1 cellular context compared by ENCODE assay signal in the genomic region with DNA sequence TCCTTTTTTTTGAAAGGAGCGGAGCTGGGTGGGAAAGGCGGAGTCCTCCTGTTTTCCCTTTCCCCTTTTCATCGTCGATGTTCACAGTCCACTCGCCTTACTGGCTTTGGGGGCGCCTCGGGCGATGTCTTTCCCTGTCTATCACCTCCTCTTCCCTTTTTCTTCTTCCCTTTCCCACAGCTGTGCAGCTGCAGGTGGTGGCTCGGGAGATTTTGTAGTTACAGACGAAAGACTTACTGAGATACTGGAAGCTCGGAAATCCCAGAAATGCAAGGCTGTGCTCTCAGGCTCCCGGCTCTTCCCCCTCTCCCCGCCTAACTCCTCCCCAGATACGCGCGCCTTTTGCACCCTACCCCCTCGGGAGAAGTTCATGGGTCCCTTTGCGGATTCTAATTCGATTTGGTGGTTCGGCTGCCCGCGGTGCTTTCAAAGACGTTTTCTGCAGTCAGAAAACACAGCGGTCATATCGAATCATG.
TF ChIP-seq lines count a peak whose summit lies in the region.

No MANE protein-coding gene starts in this region.

TF ChIP-seq in HCT116, 20 proteins besides CTCF, POLR2A, EP300 and RAD21 (continued from another document):
- TF ChIP-seq, protein P1, sequence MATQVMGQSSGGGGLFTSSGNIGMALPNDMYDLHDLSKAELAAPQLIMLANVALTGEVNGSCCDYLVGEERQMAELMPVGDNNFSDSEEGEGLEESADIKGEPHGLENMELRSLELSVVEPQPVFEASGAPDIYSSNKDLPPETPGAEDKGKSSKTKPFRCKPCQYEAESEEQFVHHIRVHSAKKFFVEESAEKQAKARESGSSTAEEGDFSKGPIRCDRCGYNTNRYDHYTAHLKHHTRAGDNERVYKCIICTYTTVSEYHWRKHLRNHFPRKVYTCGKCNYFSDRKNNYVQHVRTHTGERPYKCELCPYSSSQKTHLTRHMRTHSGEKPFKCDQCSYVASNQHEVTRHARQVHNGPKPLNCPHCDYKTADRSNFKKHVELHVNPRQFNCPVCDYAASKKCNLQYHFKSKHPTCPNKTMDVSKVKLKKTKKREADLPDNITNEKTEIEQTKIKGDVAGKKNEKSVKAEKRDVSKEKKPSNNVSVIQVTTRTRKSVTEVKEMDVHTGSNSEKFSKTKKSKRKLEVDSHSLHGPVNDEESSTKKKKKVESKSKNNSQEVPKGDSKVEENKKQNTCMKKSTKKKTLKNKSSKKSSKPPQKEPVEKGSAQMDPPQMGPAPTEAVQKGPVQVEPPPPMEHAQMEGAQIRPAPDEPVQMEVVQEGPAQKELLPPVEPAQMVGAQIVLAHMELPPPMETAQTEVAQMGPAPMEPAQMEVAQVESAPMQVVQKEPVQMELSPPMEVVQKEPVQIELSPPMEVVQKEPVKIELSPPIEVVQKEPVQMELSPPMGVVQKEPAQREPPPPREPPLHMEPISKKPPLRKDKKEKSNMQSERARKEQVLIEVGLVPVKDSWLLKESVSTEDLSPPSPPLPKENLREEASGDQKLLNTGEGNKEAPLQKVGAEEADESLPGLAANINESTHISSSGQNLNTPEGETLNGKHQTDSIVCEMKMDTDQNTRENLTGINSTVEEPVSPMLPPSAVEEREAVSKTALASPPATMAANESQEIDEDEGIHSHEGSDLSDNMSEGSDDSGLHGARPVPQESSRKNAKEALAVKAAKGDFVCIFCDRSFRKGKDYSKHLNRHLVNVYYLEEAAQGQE (IDR thresholded peaks at IDR 0.05; ENCODE audit: low read depth), result no peak
- TF ChIP-seq ELF1 (IDR thresholded peaks at IDR 0.05; ENCODE audit: borderline replicate concordance, low read depth), result no peak
- TF ChIP-seq FOSL1 (IDR thresholded peaks at IDR 0.05; ENCODE audit: low read depth), result no peak
- no peak for TF ChIP-seq ZFX (IDR thresholded peaks at IDR 0.05)
- no peak for TF ChIP-seq POLR2AphosphoS5 (IDR thresholded peaks at IDR 0.05; ENCODE audit: low read depth, low read length)
- no peak for TF ChIP-seq EGR1 (IDR thresholded peaks at IDR 0.05; ENCODE audit: low read depth)
- TF ChIP-seq, protein P2, sequence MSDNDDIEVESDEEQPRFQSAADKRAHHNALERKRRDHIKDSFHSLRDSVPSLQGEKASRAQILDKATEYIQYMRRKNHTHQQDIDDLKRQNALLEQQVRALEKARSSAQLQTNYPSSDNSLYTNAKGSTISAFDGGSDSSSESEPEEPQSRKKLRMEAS (IDR thresholded peaks at IDR 0.05), result no peak
- TF ChIP-seq SIN3A (IDR thresholded peaks at IDR 0.05; ENCODE audit: low read depth), result no peak
TF ChIP-seq in HCT116: peak in this region for 0.
